Comparison of ENCODE assay signal across 23 cellular contexts in genomic region chr14:50357753-50358380, GRCh38. TPM values are rescaled to one million over a fixed set of nuclear protein-coding genes. Genes with fewer than 3 reads are reported as not detected.
A peak's percentile ranks its signal among the peaks of the same experiment; 100 is the strongest.
DNase-seq lines count a peak whose midpoint lies in the region; ATAC-seq, FAIRE-seq and TF ChIP-seq lines count a peak whose summit lies in the region.
"Had no signal": no experiment of that assay in that cellular context is flagged by ENCODE, and none has a peak within 500 bp of the region (broad histone marks: within the 10 kb centered on the region; RNA-seq: fewer than 3 reads in every experiment).

No MANE protein-coding gene starts in this region.

- peaks cover 2% of the 10 kb centered on the region for H3K9me3 Mint-ChIP-seq in CD8-positive, alpha-beta T cell
- no peaks in the 10 kb centered on the region for H3K9me3 Mint-ChIP-seq in mesothelial cell of epicardium
- H3K9me3 Mint-ChIP-seq: H9 had no signal

- TF ChIP-seq CTCF in dorsolateral prefrontal cortex (IDR thresholded peaks at IDR 0.05 in 54 of 56, conservative IDR thresholded peaks at IDR 0.05 in 2 of 56; ENCODE audit: low read depth in 1 of 56, partially characterized antibody in 56 of 56) = no peak
- no peak for TF ChIP-seq CTCF in CD8-positive, alpha-beta T cell (IDR thresholded peaks at IDR 0.05)
- no peak for TF ChIP-seq CTCF in mesothelial cell of epicardium (IDR thresholded peaks at IDR 0.05; ENCODE audit: unreplicated experiment)

- CTCF ChIA-PET in CD8-positive, alpha-beta T cell (lab: Charles Lee) = interaction anchor here (0.8 to 1.3 kb wide), 2 partner anchors 16 to 37 kb away, joined by 3 to 6 read pairs; no protein-coding TSS in a partner anchor

- H3K4me2 ChIP-seq in neuronal stem cell (ENCODE audit: insufficient read depth, low read length, poor library complexity, severe bottlenecking) = no peak overlapping the region

- DNase-seq in activated CD8-positive, alpha-beta memory T cell treated with anti-CD3 and anti-CD28 coated beads for 24 hours = peak; percentile 9
- no peak for DNase-seq in activated CD8-positive, alpha-beta memory T cell treated with anti-CD3 and anti-CD28 coated beads, Interleukin-2, amount 50 U/mL, for 4 hours
- DNase-seq in dorsolateral prefrontal cortex (peak in 2 of 10 donors; percentile 45 to 64), neuronal stem cell (ENCODE audit: low spot score) (no peak), urothelium cell line (ENCODE audit: low spot score) (no peak), AML-193 (lab: John Stamatoyannopoulos, UW) (no peak), mesothelial cell of epicardium (ENCODE audit: low spot score in 2 of 2, unreplicated experiment in 2 of 2) (no peak)
- no peak for DNase-seq in CD8-positive, alpha-beta T cell
- DNase-seq: ACHN, C1 segment of cervical spinal cord, DMS79, H9, MG63, NCI-H1417, NCI-H187, NCI-H446, NCI-H526 had no signal

- no peak overlapping the region for H4K8ac ChIP-seq in neuronal stem cell (ENCODE audit: low read depth, low read length)

- no peak overlapping the region for H3K27ac Mint-ChIP-seq in CD8-positive, alpha-beta T cell
- no peak overlapping the region for H3K27ac Mint-ChIP-seq in mesothelial cell of epicardium
- H3K27ac Mint-ChIP-seq: H9 had no signal

- H3K4me3 Mint-ChIP-seq in CD8-positive, alpha-beta T cell = no peak overlapping the region
- no peak overlapping the region for H3K4me3 Mint-ChIP-seq in mesothelial cell of epicardium
- H3K4me3 Mint-ChIP-seq: H9 had no signal

- H2BK120ac ChIP-seq in neuronal stem cell (ENCODE audit: low read depth, low read length) = no peak overlapping the region

- no peaks in the 10 kb centered on the region for H3K27me3 Mint-ChIP-seq in CD8-positive, alpha-beta T cell (ENCODE audit: low read depth)
- no peaks in the 10 kb centered on the region for H3K27me3 Mint-ChIP-seq in mesothelial cell of epicardium (ENCODE audit: low read depth)

- H4K91ac ChIP-seq in neuronal stem cell (ENCODE audit: low read depth, low read length, poor library complexity) = no peak overlapping the region

- H3K14ac ChIP-seq in neuronal stem cell (ENCODE audit: low read length) = no peak overlapping the region

- no CpG with 5 or more reads among the region's 4 CpGs for WGBS in neuronal stem cell (ENCODE audit: extremely low coverage in 2 of 2, insufficient read length in 2 of 2, insufficient replicate concordance in 1 of 2), 2 donors

- H3K4me3 ChIP-seq in dorsolateral prefrontal cortex = no peak overlapping the region
- H3K4me3 ChIP-seq in neuronal stem cell (ENCODE audit: low read length in 2 of 2) = no peak overlapping the region
- H3K4me3 ChIP-seq in CD8-positive, alpha-beta T cell (ENCODE audit: low read depth, low read length) = no peak overlapping the region
- H3K4me3 ChIP-seq: K562, MG63, SJSA1 had no signal

- no peaks in the 10 kb centered on the region for H3K79me1 ChIP-seq in neuronal stem cell (ENCODE audit: low read depth, low read length)

- no peak overlapping the region for H3K18ac ChIP-seq in neuronal stem cell (ENCODE audit: low read length)

- H3K4ac ChIP-seq in neuronal stem cell (ENCODE audit: low read length) = no peak overlapping the region

- H3K23ac ChIP-seq in neuronal stem cell (ENCODE audit: low read depth, low read length, poor library complexity) = no peak overlapping the region

- no peak overlapping the region for H2BK12ac ChIP-seq in neuronal stem cell (ENCODE audit: low read length)

- FAIRE-seq in urothelium cell line (lab: Jason Lieb, UNC) = peak; percentile 42
- FAIRE-seq: HepG2, K562 had no signal

- ATAC-seq in CD8-positive, alpha-beta T cell = no peak
- ATAC-seq: HepG2, K562, Right ventricle myocardium inferior had no signal

- H2AK5ac ChIP-seq in neuronal stem cell (ENCODE audit: low read depth, low read length) = no peak overlapping the region

- H3K9ac ChIP-seq in neuronal stem cell (ENCODE audit: low read depth, low read length, poor library complexity) = no peak overlapping the region

- H2BK5ac ChIP-seq in neuronal stem cell (ENCODE audit: low read length) = no peak overlapping the region

- H3K9me3 ChIP-seq in neuronal stem cell (replicated peaks in 1 of 2; ENCODE audit: control insufficient read depth in 2 of 2, insufficient read depth in 1 of 2, low read depth in 1 of 2, low read length in 2 of 2) = no peaks in the 10 kb centered on the region
- H3K9me3 ChIP-seq in CD8-positive, alpha-beta T cell (ENCODE audit: low read length) = no peaks in the 10 kb centered on the region
- H3K9me3 ChIP-seq: SJSA1 had no signal

- H3K27ac ChIP-seq in dorsolateral prefrontal cortex (peak overlapping the region in 44 of 59 donors; percentile 7 to 81 (median 68)), neuronal stem cell (replicated peaks; ENCODE audit: low read length) (no peak overlapping the region)
- no peak overlapping the region for H3K27ac ChIP-seq in CD8-positive, alpha-beta T cell (ENCODE audit: low read depth, low read length)
- H3K27ac ChIP-seq: 22Rv1, HL-60, SJSA1 had no signal

- H2BK15ac ChIP-seq in neuronal stem cell (ENCODE audit: low read length) = no peak overlapping the region

- POLR2A ChIA-PET in CD8-positive, alpha-beta T cell (lab: Charles Lee) = no interaction called here

- H3K36me3 Mint-ChIP-seq in CD8-positive, alpha-beta T cell = peaks cover 39% of the 10 kb centered on the region
- no peaks in the 10 kb centered on the region for H3K36me3 Mint-ChIP-seq in mesothelial cell of epicardium

- intact Hi-C loops in dorsolateral prefrontal cortex (cut with DNase I) = no loop called here
- intact Hi-C loops in CD8-positive, alpha-beta T cell (cut with DNase I, micrococcal nuclease) = no loop called here

- no peaks in the 10 kb centered on the region for H3K27me3 ChIP-seq in dorsolateral prefrontal cortex
- H3K27me3 ChIP-seq in neuronal stem cell (ENCODE audit: control insufficient read depth in 3 of 3, insufficient read depth in 3 of 3, low read depth in 1 of 3, low read length in 3 of 3) = no peaks in the 10 kb centered on the region
- H3K27me3 ChIP-seq in CD8-positive, alpha-beta T cell (ENCODE audit: insufficient read depth, low read length) = no peaks in the 10 kb centered on the region
- H3K27me3 ChIP-seq: MG63, SJSA1 had no signal

- H3K4me1 ChIP-seq in neuronal stem cell (ENCODE audit: control insufficient read depth in 2 of 2, insufficient read depth in 1 of 2, low read depth in 1 of 2, low read length in 2 of 2) = peaks cover 0 to 2% of the 10 kb centered on the region in 2 donors
- no peaks in the 10 kb centered on the region for H3K4me1 ChIP-seq in CD8-positive, alpha-beta T cell (ENCODE audit: insufficient read depth, low read length)

- H3K4me1 Mint-ChIP-seq in CD8-positive, alpha-beta T cell (ENCODE audit: low read depth) = peaks cover 14% of the 10 kb centered on the region
- H3K4me1 Mint-ChIP-seq in mesothelial cell of epicardium = peaks cover 7% of the 10 kb centered on the region

- no peaks in the 10 kb centered on the region for H3K36me3 ChIP-seq in neuronal stem cell (replicated peaks in 1 of 2; ENCODE audit: control insufficient read depth in 2 of 2, insufficient read depth in 2 of 2, low read length in 2 of 2)
- H3K36me3 ChIP-seq in CD8-positive, alpha-beta T cell (ENCODE audit: insufficient read depth, low read length) = peaks cover 4% of the 10 kb centered on the region
- H3K36me3 ChIP-seq: MG63, SJSA1 had no signal

- peak overlapping the region; percentile 27 for H2AFZ ChIP-seq in neuronal stem cell (ENCODE audit: low read length)

RNA-seq across cellular contexts. Expression of gene CDKL1, which starts 38.8 kb away (rescaled TPM):
- 10 to 100 TPM; 18.9 to 74.8 (median 43.2) TPM for total RNA-seq in dorsolateral prefrontal cortex
- 1.5 TPM for polyA plus RNA-seq in neuronal stem cell (2013, experiment 1 of 2)
- polyA plus RNA-seq in neuronal stem cell (2013, experiment 2 of 2) = 3.0 TPM
- total RNA-seq in CD8-positive, alpha-beta T cell = 1 to 10 TPM; 1.2 to 1.5 TPM
- 1.8 to 3.2 TPM (median 2.2 TPM) in 3 replicates for total RNA-seq in mesothelial cell of epicardium

RNA-seq across cellular contexts. Expression of gene DMAC2L, which starts 45.7 kb away (rescaled TPM):
- 10 to 100 TPM; 12.3 to 38.0 (median 23.5) TPM for total RNA-seq in dorsolateral prefrontal cortex
- 11.3 TPM for polyA plus RNA-seq in neuronal stem cell (2013, experiment 1 of 2)
- 10.7 TPM for polyA plus RNA-seq in neuronal stem cell (2013, experiment 2 of 2)
- total RNA-seq in CD8-positive, alpha-beta T cell = 10 to 100 TPM; 16.6 to 17.8 TPM
- 18.6 to 21.7 TPM (median 21.4 TPM) in 3 replicates for total RNA-seq in mesothelial cell of epicardium

RNA-seq across cellular contexts. Expression of gene L2HGDH, which starts 45.8 kb away (rescaled TPM):
- total RNA-seq in dorsolateral prefrontal cortex (10 to 100 TPM in 119 of 120 experiments, 1 to 10 TPM in 1; 8.9 to 22.1 (median 15.0) TPM), mesothelial cell of epicardium (11.0 to 12.1 TPM (median 11.2 TPM) in 3 replicates)
- 6.7 TPM for polyA plus RNA-seq in neuronal stem cell (2013, experiment 1 of 2)
- polyA plus RNA-seq in neuronal stem cell (2013, experiment 2 of 2) = 6.9 TPM
- total RNA-seq in CD8-positive, alpha-beta T cell = 1 to 10 TPM; 2.6 to 3.0 TPM

Comparison
In these comparisons a context has a peak if more than half of its experiments do, and no peak if none do; other contexts are left out.
1. H3K27ac ChIP-seq: peak in dorsolateral prefrontal cortex (44 of 59); none in neuronal stem cell (single experiment) and CD8-positive, alpha-beta T cell (single experiment).